In the genomic region with DNA sequence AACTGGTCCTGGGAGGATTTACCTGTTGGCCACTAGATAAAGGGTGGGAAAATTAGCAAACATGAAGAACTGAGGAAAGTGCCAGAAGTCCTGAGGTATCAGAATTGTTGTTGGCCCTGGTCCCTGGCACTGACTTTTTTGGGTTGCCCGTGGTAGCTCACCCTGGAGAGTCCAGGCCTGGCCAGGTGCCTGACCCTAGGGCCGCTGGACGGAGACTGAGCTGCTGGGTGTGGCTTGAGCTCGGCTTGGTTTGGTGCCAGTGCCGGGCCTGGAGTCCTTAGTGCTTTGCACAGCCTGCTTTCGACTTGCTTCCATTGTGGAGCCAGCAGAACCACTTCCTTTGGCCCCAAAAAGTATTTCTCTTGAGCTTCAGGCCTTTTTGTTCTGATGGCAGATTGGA, we compare ENCODE assay signal across 15 cellular contexts. TPM values are rescaled to one million over a fixed set of nuclear protein-coding genes. Genes with fewer than 3 reads are reported as not detected.
DNase-seq lines count a peak whose midpoint lies in the region; ATAC-seq, FAIRE-seq and TF ChIP-seq lines count a peak whose summit lies in the region.
"Had no signal": no experiment of that assay in that cellular context is flagged by ENCODE, and none has a peak within 500 bp of the region (broad histone marks: within the 10 kb centered on the region; RNA-seq: fewer than 3 reads in every experiment).

No MANE protein-coding gene starts in this region.

- POLR2A ChIA-PET in K562 (lab: Yijun Ruan, JAX): interaction anchor here (1.6 to 4.6 kb wide), 3 partner anchors 10 to 14 kb away, joined by 7 to 30 read pairs (median 11); a partner anchor contains a TSS

- peaks cover 0 to 16% of the 10 kb centered on the region in 2 experiments; a peak in 2 of 5 replicates for H3K4me1 ChIP-seq in K562 (replicated peaks in 1 of 2; ENCODE audit: control insufficient read depth in 2 of 2, insufficient read depth in 2 of 2, low read length in 2 of 2)
- peaks cover 0 to 48% (median 23%) of the 10 kb centered on the region in 9 donors for H3K4me1 ChIP-seq in heart right ventricle
- peaks cover 44% of the 10 kb centered on the region for H3K4me1 ChIP-seq in psoas muscle

- H3K9me3 ChIP-seq in K562 (replicated peaks; ENCODE audit: control insufficient read depth, insufficient read depth, low read depth, low read length): no peaks in the 10 kb centered on the region
- H3K9me3 ChIP-seq in heart right ventricle: no peaks in the 10 kb centered on the region
- no peaks in the 10 kb centered on the region for H3K9me3 ChIP-seq in psoas muscle
- H3K9me3 ChIP-seq: BLaER1 treated with 17β-estradiol and CSF1 and Interleukin-3, amounts not matched to agents 10 nM and 100 nM had no signal

- ATAC-seq in K562 (no peak), heart right ventricle (peak; percentile 56 to 79 (median 66)), psoas muscle (peak; percentile 28 to 67 (median 56)), HG03139 (IDR thresholded peaks at IDR 0.05; ENCODE audit: unreplicated experiment) (no peak)

- no peak overlapping the region for H2AFZ ChIP-seq in K562 (ENCODE audit: low read depth, low read length)
- H2AFZ ChIP-seq: PC-9 had no signal

- CTCF ChIA-PET in K562 (lab: Yijun Ruan, JAX; ENCODE audit: low intra/inter-chr PET ratio): no interaction called here

- DNase-seq in AG20443 (ENCODE audit: low spot score) (peak; percentile 38), K562 (ENCODE audit: extremely low read depth in 1 of 4, low spot score in 3 of 4) (peak in 1 of 4 experiments; percentile 8), heart right ventricle (peak; percentile 55 to 81), psoas muscle (peak; percentile 65 to 86), HT-29 (ENCODE audit: low spot score) (no peak), NCI-H187 treated with DMSO at 0.1 percent for 48 hours (lab: John Stamatoyannopoulos, UW) (no peak)
- DNase-seq in effector CD4-positive, alpha-beta T cell: no peak
- DNase-seq: 8988T, H9, NCI-H146, NCI-H446, NCI-H774, PC-9 had no signal

- intact Hi-C loops in K562 (cut with micrococcal nuclease): no loop called here
- intact Hi-C loops in heart right ventricle (cut with DNase I): loop anchor here in 1 of 10 donors (10.0 kb wide), 1 partner anchor 224 kb away; no protein-coding TSS in a partner anchor
- intact Hi-C loops in psoas muscle (cut with DNase I): loop anchor here in 1 of 2 donors (10.0 kb wide), 1 partner anchor 64 kb away; no protein-coding TSS in a partner anchor

- TF ChIP-seq RAD21 in K562 (CRISPR knock-in tag; conservative IDR thresholded peaks at IDR 0.05 in 1 of 2, IDR thresholded peaks at IDR 0.05 in 1 of 2): no peak

- H3K79me2 ChIP-seq in K562 (ENCODE audit: control insufficient read depth, insufficient read depth, low read length): peaks cover 14% of the 10 kb centered on the region

- H3K9me1 ChIP-seq in K562 (ENCODE audit: control insufficient read depth, insufficient read depth, low read length): peaks cover 2% of the 10 kb centered on the region

- no peak overlapping the region for H3K9ac ChIP-seq in K562 (ENCODE audit: insufficient read depth in 1 of 2, low read depth in 2 of 2, low read length in 2 of 2)
- H3K9ac ChIP-seq: BLaER1 treated with 17β-estradiol and CSF1 and Interleukin-3, amounts not matched to agents 10 nM and 100 nM had no signal

- peaks cover 35% of the 10 kb centered on the region for H4K20me1 ChIP-seq in K562 (replicated peaks; ENCODE audit: control insufficient read depth, insufficient read depth, low read length)

- no peak for FAIRE-seq in K562 (lab: Jason Lieb, UNC)

- H3K27me3 ChIP-seq in K562 (ENCODE audit: control insufficient read depth in 2 of 2, insufficient read depth in 2 of 2, low read length in 2 of 2): no peaks in the 10 kb centered on the region
- no peaks in the 10 kb centered on the region for H3K27me3 ChIP-seq in heart right ventricle
- H3K27me3 ChIP-seq in psoas muscle (ENCODE audit: insufficient read depth in 3 of 3, low read length in 2 of 3): no peaks in the 10 kb centered on the region
- H3K27me3 ChIP-seq: BLaER1 treated with 17β-estradiol and CSF1 and Interleukin-3, amounts not matched to agents 10 nM and 100 nM had no signal

- TF ChIP-seq POLR2A in K562 (conservative IDR thresholded peaks at IDR 0.05): no peak

- H3K27ac ChIP-seq in K562 (ENCODE audit: extremely low read depth, low read depth, low read length): no peak overlapping the region
- H3K27ac ChIP-seq in heart right ventricle: peak overlapping the region in 6 of 10 donors; percentile 31 to 76 (median 50)
- peak overlapping the region; percentile 88 for H3K27ac ChIP-seq in psoas muscle
- H3K27ac ChIP-seq: BLaER1 treated with 17β-estradiol and CSF1 and Interleukin-3, amounts not matched to agents 10 nM and 100 nM; PC-9 had no signal

- TF ChIP-seq CTCF in K562 (IDR thresholded peaks at IDR 0.05 in 2 of 3, conservative IDR thresholded peaks at IDR 0.05 in 1 of 3; ENCODE audit: insufficient read depth in 2 of 3, low read depth in 1 of 3, low read length in 3 of 3): no peak
- no peak for TF ChIP-seq CTCF in heart right ventricle (IDR thresholded peaks at IDR 0.05)
- TF ChIP-seq CTCF in psoas muscle (IDR thresholded peaks at IDR 0.05): no peak

- no TSS peak for BruUV-seq in K562 (replicated peaks; lab: Mats Ljungman, UMichigan)

- in situ Hi-C loops in K562 (cut with MboI): no loop called here

- H3K36me3 ChIP-seq in K562 (ENCODE audit: control insufficient read depth, insufficient read depth, low read length) (peaks cover 99% of the 10 kb centered on the region), heart right ventricle (peaks cover 4 to 100% (median 66%) of the 10 kb centered on the region in 9 donors), psoas muscle (ENCODE audit: insufficient read depth in 1 of 2, low read depth in 1 of 2) (peaks cover 20 to 99% of the 10 kb centered on the region in 2 donors)

- 89% methylated on average over 6 of the region's 6 CpGs for WGBS in K562 (ENCODE audit: insufficient coverage, low coverage, missing lambda C conversion rate)
- WGBS in heart right ventricle, 2 donors: 35 to 41% methylated on average over 6 of the region's 6 CpGs
- 24 to 41% (median 31%) methylated on average over 6 of the region's 6 CpGs for WGBS in psoas muscle, 3 donors

- no peak overlapping the region for H3K4me2 ChIP-seq in K562 (ENCODE audit: insufficient read depth, low read length)
- H3K4me2 ChIP-seq: BLaER1 treated with 17β-estradiol and CSF1 and Interleukin-3, amounts not matched to agents 10 nM and 100 nM; PC-9 had no signal

- no peak for TF ChIP-seq EP300 in K562 (IDR thresholded peaks at IDR 0.05; ENCODE audit: low read length)

- no peak overlapping the region for H3K4me3 ChIP-seq in K562
- no peak overlapping the region for H3K4me3 ChIP-seq in heart right ventricle
- no peak overlapping the region for H3K4me3 ChIP-seq in psoas muscle
- H3K4me3 ChIP-seq: BLaER1 treated with 17β-estradiol and CSF1 and Interleukin-3, amounts not matched to agents 10 nM and 100 nM; PC-9 had no signal

RNA-seq across cellular contexts. Expression of a gene that starts 12.9 kb away (rescaled TPM):
- 150 and 286 TPM in 2 replicates for total RNA-seq in K562 (2011; cell fraction: chromatin; rRNA removed; ENCODE audit: low replicate concordance)
- total RNA-seq in K562 (2011; cell fraction: nucleolus; rRNA removed): 194 and 214 TPM in 2 replicates
- total RNA-seq in K562 (2011; cell fraction: nucleoplasm; rRNA removed): 176 and 210 TPM in 2 replicates
- total RNA-seq in K562 (2014; rRNA removed) (300 and 442 TPM in 2 replicates), K562 (2014; rRNA removed; fragmentation: Illumina TruSeq; extraction: Trizol) (153 and 164 TPM in 2 replicates), K562 (2015; rRNA removed; fragmentation: Illumina TruSeq; extraction: Trizol) (216 and 230 TPM in 2 replicates), K562 (2021) (671 and 701 TPM in 2 replicates), heart right ventricle (100 to 1,000 TPM; 383 to 686 (median 453) TPM), psoas muscle (100 to 1,000 TPM; 483 to 621 (median 527) TPM)
- polyA plus RNA-seq in K562 (2011; rRNA removed) (106 and 358 TPM in 2 replicates), K562 (2014; fragmentation: Illumina TruSeq; extraction: Trizol) (509 and 570 TPM in 2 replicates), K562 (2014; fragmentation: Nextera tagmentation; extraction: Ambion mirVana) (100 to 1,000 TPM; 242 to 411 TPM), K562 (2014; rRNA removed) (211 and 216 TPM in 2 replicates), heart right ventricle (100 to 1,000 TPM in 1 of 2 donors, 10 to 100 TPM in 1; 66.1 to 252 TPM), psoas muscle (100 to 1,000 TPM; 385 to 453 (median 396) TPM)
- 156 and 243 TPM in 2 replicates for polyA plus RNA-seq in K562 (2011; cell fraction: cytosol; rRNA removed)
- polyA plus RNA-seq in K562 (2011; cell fraction: nucleus; rRNA removed): 190 and 250 TPM in 2 replicates
- 435 and 724 TPM in 2 replicates for polyA plus RNA-seq in K562 (2012)
- polyA minus RNA-seq in K562 (2011; rRNA and poly(A)+ RNA removed): 101 and 153 TPM in 2 replicates
- 389 and 497 TPM in 2 replicates for polyA minus RNA-seq in K562 (2011; cell fraction: cytosol; rRNA and poly(A)+ RNA removed)
- 67.3 and 93.9 TPM in 2 replicates for polyA minus RNA-seq in K562 (2011; cell fraction: nucleus; rRNA and poly(A)+ RNA removed)
- total RNA-seq in HT-29 (2014; rRNA removed; shearing (Covaris generic)): 188 and 199 TPM in 2 replicates

RNA-seq across cellular contexts. Expression of a gene that starts 13.0 kb away (rescaled TPM):
- total RNA-seq in K562 (2011; cell fraction: chromatin; rRNA removed; ENCODE audit: low replicate concordance): 44.2 and 67.1 TPM in 2 replicates
- total RNA-seq in K562 (2011; cell fraction: nucleolus; rRNA removed): 24.7 and 30.0 TPM in 2 replicates
- total RNA-seq in K562 (2011; cell fraction: nucleoplasm; rRNA removed): 32.7 and 33.7 TPM in 2 replicates
- total RNA-seq in K562 (2014; rRNA removed) (43.2 and 60.0 TPM in 2 replicates), K562 (2014; rRNA removed; fragmentation: Illumina TruSeq; extraction: Trizol) (57.2 and 59.2 TPM in 2 replicates), K562 (2015; rRNA removed; fragmentation: Illumina TruSeq; extraction: Trizol) (44.8 and 54.9 TPM in 2 replicates), K562 (2021) (44.3 and 50.0 TPM in 2 replicates), heart right ventricle (10 to 100 TPM; 11.0 to 30.0 (median 16.9) TPM), psoas muscle (10 to 100 TPM in 3 of 4 donors, 1 to 10 TPM in 1; 6.6 to 42.3 (median 14.1) TPM)
- polyA plus RNA-seq in K562 (2011; rRNA removed) (56.6 and 97.2 TPM in 2 replicates), K562 (2014; fragmentation: Illumina TruSeq; extraction: Trizol) (72.2 and 82.7 TPM in 2 replicates), K562 (2014; fragmentation: Nextera tagmentation; extraction: Ambion mirVana) (10 to 100 TPM; 36.5 to 49.7 TPM), K562 (2014; rRNA removed) (49.9 and 67.4 TPM in 2 replicates), heart right ventricle (10 to 100 TPM; 41.5 to 53.9 TPM), psoas muscle (10 to 100 TPM in 2 of 3 donors, 1 to 10 TPM in 1; 9.5 to 67.5 (median 39.9) TPM)
- 86.0 and 101 TPM in 2 replicates for polyA plus RNA-seq in K562 (2011; cell fraction: cytosol; rRNA removed)
- polyA plus RNA-seq in K562 (2011; cell fraction: nucleus; rRNA removed): 42.8 and 52.4 TPM in 2 replicates
- polyA plus RNA-seq in K562 (2012): 57.5 and 77.9 TPM in 2 replicates
- polyA minus RNA-seq in K562 (2011; rRNA and poly(A)+ RNA removed): 34.7 and 51.8 TPM in 2 replicates
- polyA minus RNA-seq in K562 (2011; cell fraction: cytosol; rRNA and poly(A)+ RNA removed): 15.0 and 17.0 TPM in 2 replicates
- 10.6 and 12.0 TPM in 2 replicates for polyA minus RNA-seq in K562 (2011; cell fraction: nucleus; rRNA and poly(A)+ RNA removed)
- 38.3 and 44.2 TPM in 2 replicates for total RNA-seq in HT-29 (2014; rRNA removed; shearing (Covaris generic))

Comparison
In these comparisons a context has a peak if more than half of its experiments do, and no peak if none do; other contexts are left out.
1. DNase-seq: peak in AG20443 (single experiment), heart right ventricle (2 of 2) and psoas muscle (2 of 2); none in effector CD4-positive, alpha-beta T cell (single experiment), HT-29 (single experiment) and NCI-H187 treated with DMSO at 0.1 percent for 48 hours (single experiment).
2. ATAC-seq: peak in heart right ventricle (8 of 8) and psoas muscle (4 of 4); none in K562 (single experiment) and HG03139 (single experiment).